In the genomic region with DNA sequence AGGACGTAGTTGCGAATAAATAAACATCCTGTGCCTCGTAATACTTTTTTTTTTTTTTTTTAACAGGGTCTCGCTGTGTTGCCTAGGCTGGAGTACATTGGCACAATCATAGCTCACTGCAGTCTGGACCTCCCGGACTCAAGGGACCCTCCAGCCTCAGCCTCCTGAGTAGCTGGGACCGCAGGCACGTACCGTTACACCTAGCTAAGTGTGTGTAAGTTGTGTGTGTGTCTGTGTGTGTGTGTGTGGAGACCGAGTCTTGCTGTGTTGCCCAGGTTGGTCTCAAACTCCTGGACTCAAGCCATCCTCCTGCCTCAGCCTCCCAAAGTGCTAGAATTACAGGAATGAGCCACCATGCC, we compare ENCODE assay signal across 1 cellular context.
TF ChIP-seq lines count a peak whose summit lies in the region.

No MANE protein-coding gene starts in this region.

TF ChIP-seq in HCT116, 20 proteins besides CTCF, POLR2A, EP300 and RAD21 (continued from another document):
- TF ChIP-seq, protein P1, sequence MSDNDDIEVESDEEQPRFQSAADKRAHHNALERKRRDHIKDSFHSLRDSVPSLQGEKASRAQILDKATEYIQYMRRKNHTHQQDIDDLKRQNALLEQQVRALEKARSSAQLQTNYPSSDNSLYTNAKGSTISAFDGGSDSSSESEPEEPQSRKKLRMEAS (IDR thresholded peaks at IDR 0.05), result no peak
- no peak for TF ChIP-seq TCF7L2 (IDR thresholded peaks at IDR 0.05; ENCODE audit: borderline replicate concordance, extremely low read depth, insufficient read depth, insufficient read length)
- TF ChIP-seq, protein P2, sequence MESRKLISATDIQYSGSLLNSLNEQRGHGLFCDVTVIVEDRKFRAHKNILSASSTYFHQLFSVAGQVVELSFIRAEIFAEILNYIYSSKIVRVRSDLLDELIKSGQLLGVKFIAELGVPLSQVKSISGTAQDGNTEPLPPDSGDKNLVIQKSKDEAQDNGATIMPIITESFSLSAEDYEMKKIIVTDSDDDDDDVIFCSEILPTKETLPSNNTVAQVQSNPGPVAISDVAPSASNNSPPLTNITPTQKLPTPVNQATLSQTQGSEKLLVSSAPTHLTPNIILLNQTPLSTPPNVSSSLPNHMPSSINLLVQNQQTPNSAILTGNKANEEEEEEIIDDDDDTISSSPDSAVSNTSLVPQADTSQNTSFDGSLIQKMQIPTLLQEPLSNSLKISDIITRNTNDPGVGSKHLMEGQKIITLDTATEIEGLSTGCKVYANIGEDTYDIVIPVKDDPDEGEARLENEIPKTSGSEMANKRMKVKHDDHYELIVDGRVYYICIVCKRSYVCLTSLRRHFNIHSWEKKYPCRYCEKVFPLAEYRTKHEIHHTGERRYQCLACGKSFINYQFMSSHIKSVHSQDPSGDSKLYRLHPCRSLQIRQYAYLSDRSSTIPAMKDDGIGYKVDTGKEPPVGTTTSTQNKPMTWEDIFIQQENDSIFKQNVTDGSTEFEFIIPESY (IDR thresholded peaks at IDR 0.05; ENCODE audit: extremely low read depth, insufficient replicate concordance, low read length), result no peak
- TF ChIP-seq, protein P3, sequence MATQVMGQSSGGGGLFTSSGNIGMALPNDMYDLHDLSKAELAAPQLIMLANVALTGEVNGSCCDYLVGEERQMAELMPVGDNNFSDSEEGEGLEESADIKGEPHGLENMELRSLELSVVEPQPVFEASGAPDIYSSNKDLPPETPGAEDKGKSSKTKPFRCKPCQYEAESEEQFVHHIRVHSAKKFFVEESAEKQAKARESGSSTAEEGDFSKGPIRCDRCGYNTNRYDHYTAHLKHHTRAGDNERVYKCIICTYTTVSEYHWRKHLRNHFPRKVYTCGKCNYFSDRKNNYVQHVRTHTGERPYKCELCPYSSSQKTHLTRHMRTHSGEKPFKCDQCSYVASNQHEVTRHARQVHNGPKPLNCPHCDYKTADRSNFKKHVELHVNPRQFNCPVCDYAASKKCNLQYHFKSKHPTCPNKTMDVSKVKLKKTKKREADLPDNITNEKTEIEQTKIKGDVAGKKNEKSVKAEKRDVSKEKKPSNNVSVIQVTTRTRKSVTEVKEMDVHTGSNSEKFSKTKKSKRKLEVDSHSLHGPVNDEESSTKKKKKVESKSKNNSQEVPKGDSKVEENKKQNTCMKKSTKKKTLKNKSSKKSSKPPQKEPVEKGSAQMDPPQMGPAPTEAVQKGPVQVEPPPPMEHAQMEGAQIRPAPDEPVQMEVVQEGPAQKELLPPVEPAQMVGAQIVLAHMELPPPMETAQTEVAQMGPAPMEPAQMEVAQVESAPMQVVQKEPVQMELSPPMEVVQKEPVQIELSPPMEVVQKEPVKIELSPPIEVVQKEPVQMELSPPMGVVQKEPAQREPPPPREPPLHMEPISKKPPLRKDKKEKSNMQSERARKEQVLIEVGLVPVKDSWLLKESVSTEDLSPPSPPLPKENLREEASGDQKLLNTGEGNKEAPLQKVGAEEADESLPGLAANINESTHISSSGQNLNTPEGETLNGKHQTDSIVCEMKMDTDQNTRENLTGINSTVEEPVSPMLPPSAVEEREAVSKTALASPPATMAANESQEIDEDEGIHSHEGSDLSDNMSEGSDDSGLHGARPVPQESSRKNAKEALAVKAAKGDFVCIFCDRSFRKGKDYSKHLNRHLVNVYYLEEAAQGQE (IDR thresholded peaks at IDR 0.05; ENCODE audit: low read depth), result no peak
- no peak for TF ChIP-seq EZH2phosphoT487 (IDR thresholded peaks at IDR 0.05; ENCODE audit: borderline replicate concordance)
